In the genomic region with DNA sequence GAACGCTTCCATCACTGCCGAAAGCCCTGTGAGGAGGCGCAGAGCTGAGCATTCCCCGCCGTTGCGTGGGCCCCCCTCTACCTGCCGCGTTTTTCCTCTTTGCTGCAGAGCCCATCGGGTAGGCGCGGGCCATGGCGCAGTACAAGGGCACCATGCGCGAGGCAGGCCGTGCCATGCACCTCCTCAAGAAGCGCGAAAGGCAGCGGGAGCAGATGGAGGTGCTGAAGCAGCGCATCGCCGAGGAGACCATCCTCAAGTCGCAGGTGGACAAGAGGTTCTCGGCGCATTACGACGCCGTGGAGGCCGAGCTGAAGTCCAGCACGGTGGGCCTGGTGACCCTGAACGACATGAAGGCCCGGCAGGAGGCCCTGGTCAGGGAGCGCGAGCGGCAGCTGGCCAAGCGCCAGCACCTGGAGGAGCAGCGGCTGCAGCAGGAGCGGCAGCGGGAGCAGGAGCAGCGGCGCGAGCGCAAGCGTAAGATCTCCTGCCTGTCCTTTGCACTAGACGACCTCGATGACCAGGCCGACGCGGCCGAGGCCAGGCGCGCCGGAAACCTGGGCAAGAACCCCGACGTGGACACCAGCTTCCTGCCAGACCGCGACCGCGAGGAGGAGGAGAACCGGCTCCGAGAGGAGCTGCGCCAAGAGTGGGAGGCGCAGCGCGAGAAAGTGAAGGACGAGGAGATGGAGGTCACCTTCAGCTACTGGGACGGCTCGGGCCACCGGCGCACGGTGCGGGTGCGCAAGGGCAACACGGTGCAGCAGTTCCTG, we compare ENCODE assay signal across 8 cellular contexts. TPM values are rescaled to one million over a fixed set of nuclear protein-coding genes. Genes with fewer than 3 reads are reported as not detected.
DNase-seq lines count a peak whose midpoint lies in the region; TF ChIP-seq lines count a peak whose summit lies in the region.

No MANE protein-coding gene starts in this region.

- H3K9me3 Mint-ChIP-seq in osteocyte (ENCODE audit: unreplicated experiment) = no peaks in the 10 kb centered on the region

- WGBS in SK-N-SH (ENCODE audit: low lambda C conversion rate) = 87% methylated on average over 53 of the region's 73 CpGs
- WGBS in ovary, 3 donors = 54 to 67% (median 55%) methylated on average over 73 of the region's 73 CpGs

- no peaks in the 10 kb centered on the region for H3K36me3 Mint-ChIP-seq in osteocyte (ENCODE audit: unreplicated experiment)

- H3K9ac ChIP-seq in SK-N-SH (peak overlapping the region; percentile 33; the same call in 1 of the 2 replicates), fibroblast of lung (ENCODE audit: insufficient read depth, low read length) (peak overlapping the region; percentile 46)

- H3K27ac ChIP-seq in SK-N-SH (ENCODE audit: low read depth in 2 of 2, low read length in 1 of 2) (peak overlapping the region in 1 of 2 experiments; percentile 55; a peak in 1 of 4 replicates), fibroblast of lung (ENCODE audit: insufficient read depth, low read length) (peak overlapping the region; percentile 25), ovary (peak overlapping the region in 1 of 2 donors; percentile 8)

- POLR2A ChIA-PET in SK-N-SH (lab: Yijun Ruan, JAX) = no interaction called here

- H4K20me1 ChIP-seq in SK-N-SH (ENCODE audit: insufficient read depth) (no peaks in the 10 kb centered on the region), fibroblast of lung (ENCODE audit: control insufficient read depth, extremely low read depth, insufficient read depth, low read length) (no peaks in the 10 kb centered on the region)

- H3K27me3 ChIP-seq in SK-N-SH (ENCODE audit: insufficient read depth) (no peaks in the 10 kb centered on the region), fibroblast of lung (ENCODE audit: control insufficient read depth, insufficient read depth, low read length) (no peaks in the 10 kb centered on the region), ovary (no peaks in the 10 kb centered on the region)

- H3K36me3 ChIP-seq in SK-N-SH (replicated peaks in 1 of 2; ENCODE audit: control insufficient read depth in 1 of 2, insufficient read depth in 2 of 2, low read length in 1 of 2) = no peaks in the 10 kb centered on the region
- H3K36me3 ChIP-seq in fibroblast of lung (ENCODE audit: control insufficient read depth, insufficient read depth, low read length) = peaks cover 2% of the 10 kb centered on the region
- no peaks in the 10 kb centered on the region for H3K36me3 ChIP-seq in ovary

- no peak for DNase-seq in GM12864 (ENCODE audit: low read depth)
- no peak for DNase-seq in SK-N-SH
- DNase-seq in fibroblast of lung (ENCODE audit: low read depth in 2 of 2) = peak; percentile 22 to 32
- peak; percentile 25 to 64 (median 49) for DNase-seq in ovary
- DNase-seq in middle frontal gyrus (ENCODE audit: extremely low spot score, low spot score) = no peak
- DNase-seq in osteocyte (ENCODE audit: extremely low spot score, unreplicated experiment) = no peak
- no peak for DNase-seq in NCI-H2107 treated with DMSO at 0.1 percent for 48 hours (lab: John Stamatoyannopoulos, UW; ENCODE audit: unreplicated experiment)
- no peak for DNase-seq in activated CD4-positive, alpha-beta T cell treated with anti-CD3 and anti-CD28 coated beads for 4 hours

- no peak for TF ChIP-seq RAD21 in SK-N-SH (IDR thresholded peaks at IDR 0.05; ENCODE audit: low read length)

- H3K9me2 ChIP-seq in SK-N-SH = no peaks in the 10 kb centered on the region

- H3K4me1 ChIP-seq in SK-N-SH (ENCODE audit: control insufficient read depth in 1 of 2, insufficient read depth in 2 of 2, low read depth in 1 of 2, low read length in 1 of 2) = peaks cover 1 to 8% of the 10 kb centered on the region in 2 experiments; a peak in 1 of 4 replicates
- H3K4me1 ChIP-seq in fibroblast of lung (ENCODE audit: control insufficient read depth, extremely low read depth, insufficient read depth, low read length) = peaks cover 3% of the 10 kb centered on the region
- peaks cover 6% of the 10 kb centered on the region for H3K4me1 ChIP-seq in ovary (ENCODE audit: insufficient read depth)

- no peak overlapping the region for H3K27ac Mint-ChIP-seq in osteocyte (ENCODE audit: unreplicated experiment)

- no peak overlapping the region for H3K4me3 Mint-ChIP-seq in osteocyte (ENCODE audit: unreplicated experiment)

- no peaks in the 10 kb centered on the region for H3K27me3 Mint-ChIP-seq in osteocyte (ENCODE audit: unreplicated experiment)

- H2AFZ ChIP-seq in SK-N-SH (ENCODE audit: low read depth) (peak overlapping the region; percentile 66), fibroblast of lung (ENCODE audit: low read length) (peak overlapping the region; percentile 78)

- H3K79me2 ChIP-seq in SK-N-SH (ENCODE audit: insufficient read depth) (no peaks in the 10 kb centered on the region), fibroblast of lung (ENCODE audit: control insufficient read depth, insufficient read depth, low read length) (no peaks in the 10 kb centered on the region)

- TF ChIP-seq EP300 in SK-N-SH (IDR thresholded peaks at IDR 0.05; ENCODE audit: borderline replicate concordance in 1 of 2, low read depth in 1 of 2, low read length in 1 of 2) = no peak
- no peak for TF ChIP-seq EP300 in ovary (IDR thresholded peaks at IDR 0.05)

- intact Hi-C loops in ovary (cut with DNase I) = loop anchor here in 3 of 4 donors (10.0 kb wide), 2 partner anchors 105 to 135 kb away; no protein-coding TSS in a partner anchor

- CTCF ChIA-PET in SK-N-SH (lab: Yijun Ruan, JAX) = interaction anchor here (0.7 to 3.2 kb wide), 40 partner anchors 7 to 500 kb away, joined by 3 to 31 read pairs (median 6); a partner anchor contains a TSS

- no peak for TF ChIP-seq CTCF in GM12864 (IDR thresholded peaks at IDR 0.05; ENCODE audit: low read depth, low read length, missing control alignments)
- no peak for TF ChIP-seq CTCF in SK-N-SH (IDR thresholded peaks at IDR 0.05)
- TF ChIP-seq CTCF in fibroblast of lung (conservative IDR thresholded peaks at IDR 0.05 in 1 of 2, IDR thresholded peaks at IDR 0.05 in 1 of 2; ENCODE audit: low read depth in 1 of 2, low read length in 2 of 2) = no peak
- TF ChIP-seq CTCF in ovary (IDR thresholded peaks at IDR 0.05) = no peak
- no peak for TF ChIP-seq CTCF in osteocyte (IDR thresholded peaks at IDR 0.05)

- no peaks in the 10 kb centered on the region for H3K9me3 ChIP-seq in SK-N-SH
- H3K9me3 ChIP-seq in fibroblast of lung (ENCODE audit: control insufficient read depth, insufficient read depth, low read depth, low read length) = no peaks in the 10 kb centered on the region
- no peaks in the 10 kb centered on the region for H3K9me3 ChIP-seq in ovary

- TF ChIP-seq POLR2A in ovary (IDR thresholded peaks at IDR 0.05) = no peak

- H3K4me2 ChIP-seq in SK-N-SH (peak overlapping the region; percentile 63), fibroblast of lung (ENCODE audit: extremely low read depth, insufficient read depth, low read length) (peak overlapping the region; percentile 75)

- H3K4me3 ChIP-seq in GM12864 (ENCODE audit: low read depth, low read length) = peak overlapping the region; percentile 45
- H3K4me3 ChIP-seq in SK-N-SH (ENCODE audit: low read depth in 2 of 2, low read length in 1 of 2) = peak overlapping the region; percentile 54
- peak overlapping the region; percentile 42 to 65 (median 58) for H3K4me3 ChIP-seq in fibroblast of lung (replicated peaks in 1 of 4; ENCODE audit: control extremely low read depth in 1 of 4, insufficient read depth in 1 of 4, low read depth in 3 of 4, low read length in 4 of 4)
- peak overlapping the region; percentile 49 for H3K4me3 ChIP-seq in ovary

- H3F3A ChIP-seq in SK-N-SH (replicated peaks; ENCODE audit: insufficient read depth) = no peaks in the 10 kb centered on the region

- peaks cover 15% of the 10 kb centered on the region for H3K4me1 Mint-ChIP-seq in osteocyte (ENCODE audit: unreplicated experiment)

TF ChIP-seq in SK-N-SH, 30 proteins besides CTCF, POLR2A, EP300 and RAD21:
- TF ChIP-seq RCOR1 (IDR thresholded peaks at IDR 0.05; ENCODE audit: low read length) = no peak
- TF ChIP-seq POLR2AphosphoS5 (IDR thresholded peaks at IDR 0.05; ENCODE audit: low read depth, low read length) = no peak
- TF ChIP-seq RXRA (IDR thresholded peaks at IDR 0.05; ENCODE audit: borderline replicate concordance, low read depth) = no peak
- no peak for TF ChIP-seq NFIC (IDR thresholded peaks at IDR 0.05; ENCODE audit: borderline replicate concordance)

RNA-seq across cellular contexts. Expression of a gene that starts 0.7 kb away (rescaled TPM):
- polyA plus RNA-seq in SK-N-SH (2012; rRNA removed) = 12.9 and 13.8 TPM in 2 replicates
- 8.0 and 10.9 TPM in 2 replicates for polyA plus RNA-seq in SK-N-SH (2012; cell fraction: cytosol; rRNA removed)
- polyA plus RNA-seq in SK-N-SH (2012; cell fraction: nucleus; rRNA removed) = 8.0 and 8.2 TPM in 2 replicates
- 11.6 and 15.7 TPM in 2 replicates for total RNA-seq in fibroblast of lung
- polyA plus RNA-seq in fibroblast of lung = 4.2 and 5.6 TPM in 2 replicates
- 6.2 and 9.4 TPM in 2 replicates for polyA plus RNA-seq in fibroblast of lung (2012)
- polyA minus RNA-seq in fibroblast of lung (ENCODE audit: low replicate concordance) = 2.0 and 2.6 TPM in 2 replicates
- 10 to 100 TPM; 11.5 to 23.0 (median 15.6) TPM for total RNA-seq in ovary
- 10 to 100 TPM in 1 of 2 donors, 1 to 10 TPM in 1; 8.1 to 19.1 TPM for polyA plus RNA-seq in ovary
- total RNA-seq in osteocyte = 0.37 and 0.70 TPM in 2 replicates

Comparison
In these comparisons a context has a peak if more than half of its experiments do, and no peak if none do; other contexts are left out.
1. DNase-seq: peak in fibroblast of lung (2 of 2) and ovary (5 of 5); none in GM12864 (single experiment), SK-N-SH (single experiment), middle frontal gyrus (single experiment), osteocyte (single experiment), NCI-H2107 treated with DMSO at 0.1 percent for 48 hours (single experiment) and activated CD4-positive, alpha-beta T cell treated with anti-CD3 and anti-CD28 coated beads for 4 hours (0 of 2).
2. Peak in every context shown above with its lines, with median percentiles within 50 percentile points of each other: H3K4me3 ChIP-seq.